22 cellular contexts compared by ENCODE assay signal in genomic region chr1:180577361-180577760, GRCh38. TPM values are rescaled to one million over a fixed set of nuclear protein-coding genes. Genes with fewer than 3 reads are reported as not detected.
"Had no signal": no experiment of that assay in that cellular context is flagged by ENCODE, and none has a peak within 500 bp of the region (broad histone marks: within the 10 kb centered on the region; RNA-seq: fewer than 3 reads in every experiment).

No MANE protein-coding gene starts in this region.

- DNase-seq: activated B cell treated with CpG ODN at 0.5 μM for 24 hours; activated CD4-positive, alpha-beta T cell treated with anti-CD3 and anti-CD28 coated beads for 48 hours; activated CD8-positive, alpha-beta memory T cell treated with anti-CD3 and anti-CD28 coated beads, Interleukin-2, amount 50 U/mL, for 48 hours; activated CD8-positive, alpha-beta T cell treated with anti-CD3 and anti-CD28 coated beads for 36 hours; activated gamma-delta T cell; activated naive CD8-positive, alpha-beta T cell treated with anti-CD3 and anti-CD28 coated beads, Interleukin-2, amount 10 ng/mL, durations not matched to agents 7 days and 5 days; activated T-cell treated with anti-CD3 and anti-CD28 coated beads, Interleukin-2, amount 50 U/mL, for 72 hours; esophagus squamous epithelium; foreskin melanocyte; left ventricle myocardium inferior; mesendoderm; nephron progenitor cell; stimulated activated CD4-positive, alpha-beta T cell treated with anti-CD3 and anti-CD28 coated beads, Interleukin-12 subunit alpha, Interleukin-12 subunit beta, amount 100 ng/mL, for 4 hours; stimulated activated CD4-positive, alpha-beta T cell treated with anti-CD3 and anti-CD28 coated beads, Interleukin-2, amount 100 ng/mL, for 24 hours; T-helper 17 cell; tibial artery had no signal

- FAIRE-seq: colon, urothelium cell line had no signal

- H3K4me3 ChIP-seq: cardiac muscle cell, esophagus squamous epithelium, left ventricle myocardium inferior, tibial artery had no signal

- H3K9me3 ChIP-seq: esophagus squamous epithelium, left ventricle myocardium inferior, tibial artery had no signal

- H3K36me3 ChIP-seq: cardiac muscle cell, esophagus squamous epithelium, left ventricle myocardium inferior, tibial artery had no signal

- ATAC-seq: activated CD8-positive, alpha-beta T cell treated with anti-CD3 and anti-CD28 coated beads for 36 hours; activated T-cell treated with anti-CD3 and anti-CD28 coated beads, Interleukin-2, amount 50 U/mL, for 72 hours; T-helper 17 cell had no signal

- H3K27ac ChIP-seq: cardiac muscle cell, left ventricle myocardium inferior, tibial artery had no signal

- H3K27me3 ChIP-seq: cardiac muscle cell, esophagus squamous epithelium, tibial artery had no signal

RNA-seq across cellular contexts. Expression of gene OVAAL, which starts 18.6 kb away (rescaled TPM):
- total RNA-seq: activated B cell treated with CpG ODN at 0.5 μM for 24 hours; activated CD8-positive, alpha-beta T cell treated with anti-CD3 and anti-CD28 coated beads for 36 hours; activated naive CD8-positive, alpha-beta T cell treated with anti-CD3 and anti-CD28 coated beads, Interleukin-2, amount 10 ng/mL, durations not matched to agents 7 days and 5 days; activated T-cell treated with anti-CD3 and anti-CD28 coated beads, Interleukin-2, amount 50 U/mL, for 72 hours; esophagus squamous epithelium; kidney epithelial cell; omental fat pad; pulmonary artery endothelial cell; T-helper 17 cell had no signal
